8 cellular contexts compared by ENCODE assay signal in genomic region chr1:99004270-99005141, GRCh38. TPM values are rescaled to one million over a fixed set of nuclear protein-coding genes. Genes with fewer than 3 reads are reported as not detected.
DNase-seq lines count a peak whose midpoint lies in the region; ATAC-seq and TF ChIP-seq lines count a peak whose summit lies in the region.
"Had no signal": no experiment of that assay in that cellular context is flagged by ENCODE, and none has a peak within 500 bp of the region (broad histone marks: within the 10 kb centered on the region; RNA-seq: fewer than 3 reads in every experiment).

TSS of gene PLPPR5 (minus strand) at chr1:99004861. CDS start at chr1:99004671, 190 bp downstream.

- H3K9me3 ChIP-seq in thoracic aorta, result no peaks in the 10 kb centered on the region
- H3K9me3 ChIP-seq: ovary had no signal

- H3K36me3 ChIP-seq in GM23338 (ENCODE audit: insufficient read depth) (no peaks in the 10 kb centered on the region), thoracic aorta (no peaks in the 10 kb centered on the region)
- H3K36me3 ChIP-seq: ovary had no signal

- peak within 1 kb of the TSS; percentile 95 for H3K4me2 ChIP-seq in GM23338

- ATAC-seq in GM23338 (peak; percentile 78), thoracic aorta (ENCODE audit: insufficient number of reproducible peaks, low FRiP score, low read depth) (no peak), HG02938 (IDR thresholded peaks at IDR 0.05; ENCODE audit: unreplicated experiment) (no peak), HG03039 (IDR thresholded peaks at IDR 0.05; ENCODE audit: unreplicated experiment) (no peak)

- H3K4me3 ChIP-seq in GM23338 (peak within 1 kb of the TSS; percentile 94), thoracic aorta (peak within 1 kb of the TSS; percentile 58)
- H3K4me3 ChIP-seq: ovary had no signal

- peak within 1 kb of the TSS; percentile 91 for H3K4me3 Mint-ChIP-seq in GM23338

- H3K27me3 Mint-ChIP-seq in GM23338 (ENCODE audit: insufficient read depth, low read depth, poor library complexity), result peaks cover 9% of the 10 kb centered on the region

- no peaks in the 10 kb centered on the region for H4K20me1 ChIP-seq in GM23338 (replicated peaks; ENCODE audit: insufficient read depth)

- H3K9me2 ChIP-seq in GM23338 (ENCODE audit: insufficient read depth), result no peaks in the 10 kb centered on the region

- no peaks in the 10 kb centered on the region for H3F3A ChIP-seq in GM23338 (replicated peaks; ENCODE audit: low read depth)

- H3K27ac ChIP-seq in GM23338 (ENCODE audit: low read depth), result no peak within 1 kb of the TSS
- no peak within 1 kb of the TSS for H3K27ac ChIP-seq in thoracic aorta
- H3K27ac ChIP-seq: ovary had no signal

- peaks cover 12% of the 10 kb centered on the region for H3K4me1 ChIP-seq in GM23338 (ENCODE audit: insufficient read depth)
- peaks cover 0 to 16% of the 10 kb centered on the region in 2 donors for H3K4me1 ChIP-seq in thoracic aorta (ENCODE audit: control insufficient read depth in 1 of 2, low read depth in 2 of 2)

- no peak within 1 kb of the TSS for H3K27ac Mint-ChIP-seq in GM23338

- no peaks in the 10 kb centered on the region; the same call in 2 of the 3 replicates for H3K9me3 Mint-ChIP-seq in GM23338

- H3K27me3 ChIP-seq in GM23338 (ENCODE audit: insufficient read depth) (peaks cover 33% of the 10 kb centered on the region), thoracic aorta (replicated peaks; ENCODE audit: insufficient read depth) (no peaks in the 10 kb centered on the region)
- H3K27me3 ChIP-seq: ovary had no signal

- H2AFZ ChIP-seq in GM23338, result peak within 1 kb of the TSS; percentile 97

- no peaks in the 10 kb centered on the region for H3K79me2 ChIP-seq in GM23338 (replicated peaks; ENCODE audit: insufficient read depth)

- no peaks in the 10 kb centered on the region for H3K36me3 Mint-ChIP-seq in GM23338 (ENCODE audit: low read depth)

- TF ChIP-seq CTCF in GM23338 (conservative IDR thresholded peaks at IDR 0.05; ENCODE audit: low read depth in 2 of 2) (peak in 1 of 2 experiments; percentile 27; a peak in 1 of 4 replicates), thoracic aorta (IDR thresholded peaks at IDR 0.05) (no peak)

- H3K4me1 Mint-ChIP-seq in GM23338, result peaks cover 9% of the 10 kb centered on the region; the same call in 2 of the 3 replicates

- DNase-seq in GM23338 (ENCODE audit: low spot score) (peak; percentile 69), T-helper 9 cell (peak; percentile 6), dermis blood vessel endothelial cell (peak; percentile 39), lung microvascular endothelial cell (ENCODE audit: low read depth in 2 of 2) (peak; percentile 10 to 23), thoracic aorta (ENCODE audit: low spot score) (no peak)

TF ChIP-seq in GM23338, 12 proteins besides CTCF, POLR2A, EP300 and RAD21:
- no peak for TF ChIP-seq ETS1 (IDR thresholded peaks at IDR 0.05)
- no peak for TF ChIP-seq EZH2 (IDR thresholded peaks at IDR 0.05; ENCODE audit: low read depth, unreplicated experiment)
- TF ChIP-seq JUNB (IDR thresholded peaks at IDR 0.05; ENCODE audit: unreplicated experiment), result no peak
- TF ChIP-seq STAT1 (IDR thresholded peaks at IDR 0.05; ENCODE audit: unreplicated experiment), result no peak
- TF ChIP-seq CREB1 (CRISPR knock-in tag; IDR thresholded peaks at IDR 0.05; ENCODE audit: low read depth), result no peak
- no peak for TF ChIP-seq ZNF331 (CRISPR knock-in tag; IDR thresholded peaks at IDR 0.05; ENCODE audit: low read depth)
- TF ChIP-seq EZH2phosphoT487 (IDR thresholded peaks at IDR 0.05; ENCODE audit: unreplicated experiment), result no peak
- no peak for TF ChIP-seq ZNF114 (CRISPR knock-in tag; IDR thresholded peaks at IDR 0.05)
- TF ChIP-seq NANOG (IDR thresholded peaks at IDR 0.05; ENCODE audit: borderline replicate concordance), result no peak
- TF ChIP-seq POLR2AphosphoS5 (IDR thresholded peaks at IDR 0.05; ENCODE audit: low read depth), result no peak
- no peak for TF ChIP-seq ZNF462 (CRISPR knock-in tag; IDR thresholded peaks at IDR 0.05)

RNA-seq across cellular contexts. Expression of gene PLPPR5, which starts in this region (rescaled TPM):
- total RNA-seq in GM23338 (2014; rRNA removed; shearing (Covaris generic)), result 4.2 and 4.7 TPM in 2 replicates
- polyA plus RNA-seq in GM23338 (2016; fragmentation: Nextera tagmentation; extraction: Ambion mirVana), result 3.2 and 4.3 TPM in 2 replicates
- not detected in 2 replicates for total RNA-seq in dermis blood vessel endothelial cell
- total RNA-seq in lung microvascular endothelial cell, result not detected in 2 replicates
- total RNA-seq in thoracic aorta, result not detected
- total RNA-seq: ovary had no signal
- polyA plus RNA-seq: ovary had no signal

Comparison
In these comparisons a context has a peak if more than half of its experiments do, and no peak if none do; other contexts are left out.
1. Peak in DNase-seq in dermis blood vessel endothelial cell; RNA of the gene not detected or under 1 TPM.
2. Peak in DNase-seq in lung microvascular endothelial cell; RNA of the gene not detected or under 1 TPM.